Comparison of ENCODE assay signal across 23 cellular contexts in the genomic region with DNA sequence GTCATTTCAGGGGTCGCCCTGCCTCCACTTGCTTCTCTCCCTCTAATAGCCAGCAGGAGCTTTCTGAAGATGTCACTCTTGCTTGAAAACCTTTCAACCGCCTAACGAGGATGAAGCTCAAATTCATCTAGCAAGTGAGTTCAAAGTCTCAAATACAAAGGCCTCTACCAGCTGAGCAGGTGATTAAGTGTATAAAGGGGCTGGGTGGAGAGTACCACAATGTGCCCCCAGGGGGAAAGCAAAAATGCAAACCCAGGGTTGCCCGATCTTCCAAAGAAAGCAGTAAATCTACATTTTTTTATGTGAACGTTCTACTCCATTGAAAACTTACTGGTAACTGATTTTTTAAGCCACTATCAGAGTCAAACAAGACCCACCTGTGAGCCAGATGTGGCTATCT. TPM values are rescaled to one million over a fixed set of nuclear protein-coding genes. Genes with fewer than 3 reads are reported as not detected.
DNase-seq lines count a peak whose midpoint lies in the region; ATAC-seq, FAIRE-seq and TF ChIP-seq lines count a peak whose summit lies in the region.
"Had no signal": no experiment of that assay in that cellular context is flagged by ENCODE, and none has a peak within 500 bp of the region (broad histone marks: within the 10 kb centered on the region; RNA-seq: fewer than 3 reads in every experiment).

No MANE protein-coding gene starts in this region.

- H3K4me3 ChIP-seq in GM23338 (no peak overlapping the region), K562 (no peak overlapping the region)

- peak; percentile 32 for DNase-seq in GM23338 (ENCODE audit: low spot score)
- DNase-seq in NCI-H69 (lab: John Stamatoyannopoulos, UW): peak; percentile 21
- no peak for DNase-seq in K562 (ENCODE audit: extremely low read depth in 1 of 4, low spot score in 3 of 4)
- no peak for DNase-seq in progenitor cell of endocrine pancreas (ENCODE audit: low spot score, unreplicated experiment)
- DNase-seq in activated CD4-positive, alpha-beta memory T cell treated with anti-CD3 and anti-CD28 coated beads for 36 hours: no peak
- no peak for DNase-seq in GM20000 (ENCODE audit: low spot score)
- DNase-seq: ACHN; BE2C; C1 segment of cervical spinal cord; CD4-positive, alpha-beta T cell; DMS153; DMS79; GDM1; HCEC 1CT; IMR-90; KBM-7 had no signal

- H3K36me3 ChIP-seq in GM23338 (ENCODE audit: insufficient read depth) (no peaks in the 10 kb centered on the region), K562 (ENCODE audit: control insufficient read depth, insufficient read depth, low read length) (no peaks in the 10 kb centered on the region)
- H3K36me3 ChIP-seq: BE2C had no signal

- no TSS peak for BruUV-seq in K562 (replicated peaks; lab: Mats Ljungman, UMichigan)

- ATAC-seq in GM23338 (peak; percentile 54), K562 (no peak), HG02870 (IDR thresholded peaks at IDR 0.05; ENCODE audit: unreplicated experiment) (no peak)

- no peaks in the 10 kb centered on the region for H3K9me1 ChIP-seq in K562 (ENCODE audit: control insufficient read depth, insufficient read depth, low read length)

- TF ChIP-seq EP300 in K562 (IDR thresholded peaks at IDR 0.05; ENCODE audit: low read length): no peak

- H3K9me3 Mint-ChIP-seq in GM23338 (no peaks in the 10 kb centered on the region), progenitor cell of endocrine pancreas (ENCODE audit: low read depth) (no peaks in the 10 kb centered on the region)
- H3K9me3 Mint-ChIP-seq in activated CD4-positive, alpha-beta memory T cell treated with anti-CD3 and anti-CD28 coated beads for 36 hours: no peaks in the 10 kb centered on the region
- H3K9me3 Mint-ChIP-seq: CD4-positive, alpha-beta T cell had no signal

- H2AFZ ChIP-seq in GM23338: no peak overlapping the region
- H2AFZ ChIP-seq in K562 (ENCODE audit: low read depth, low read length): no peak overlapping the region

- WGBS in K562 (ENCODE audit: insufficient coverage, low coverage, missing lambda C conversion rate): 0% methylated on average over 5 of the region's 5 CpGs

- H3F3A ChIP-seq in GM23338 (replicated peaks; ENCODE audit: low read depth): no peaks in the 10 kb centered on the region

- in situ Hi-C loops in K562 (cut with MboI): no loop called here

- H3K36me3 Mint-ChIP-seq in GM23338 (ENCODE audit: low read depth) (no peaks in the 10 kb centered on the region), progenitor cell of endocrine pancreas (ENCODE audit: insufficient read depth) (no peaks in the 10 kb centered on the region)
- no peaks in the 10 kb centered on the region for H3K36me3 Mint-ChIP-seq in activated CD4-positive, alpha-beta memory T cell treated with anti-CD3 and anti-CD28 coated beads for 36 hours

- H3K4me1 ChIP-seq in GM23338 (ENCODE audit: insufficient read depth) (peaks cover 8% of the 10 kb centered on the region; the same call in 1 of the 2 replicates), K562 (replicated peaks in 1 of 2; ENCODE audit: control insufficient read depth in 2 of 2, insufficient read depth in 2 of 2, low read length in 2 of 2) (no peaks in the 10 kb centered on the region)
- H3K4me1 ChIP-seq: BE2C had no signal

- H3K27ac Mint-ChIP-seq in GM23338: no peak overlapping the region
- H3K27ac Mint-ChIP-seq in progenitor cell of endocrine pancreas: peak overlapping the region; percentile 6
- H3K27ac Mint-ChIP-seq in activated CD4-positive, alpha-beta memory T cell treated with anti-CD3 and anti-CD28 coated beads for 36 hours: no peak overlapping the region
- H3K27ac Mint-ChIP-seq: CD4-positive, alpha-beta T cell had no signal

- H3K79me2 ChIP-seq in GM23338 (replicated peaks; ENCODE audit: insufficient read depth) (no peaks in the 10 kb centered on the region), K562 (ENCODE audit: control insufficient read depth, insufficient read depth, low read length) (no peaks in the 10 kb centered on the region)

- intact Hi-C loops in K562 (cut with micrococcal nuclease): no loop called here
- intact Hi-C loops in activated CD4-positive, alpha-beta memory T cell treated with anti-CD3 and anti-CD28 coated beads for 36 hours (cut with micrococcal nuclease): no loop called here

- no peak for FAIRE-seq in K562 (lab: Jason Lieb, UNC)
- FAIRE-seq: A204.1, GM12892, GM18507 had no signal

- H3K27me3 ChIP-seq in GM23338 (ENCODE audit: insufficient read depth): no peaks in the 10 kb centered on the region
- H3K27me3 ChIP-seq in K562 (ENCODE audit: control insufficient read depth in 2 of 2, insufficient read depth in 2 of 2, low read length in 2 of 2): peaks cover 17 to 58% of the 10 kb centered on the region in 2 experiments; a peak in 4 of 5 replicates
- H3K27me3 ChIP-seq: BE2C had no signal

- no peak for TF ChIP-seq CTCF in GM23338 (conservative IDR thresholded peaks at IDR 0.05; ENCODE audit: low read depth in 2 of 2)
- TF ChIP-seq CTCF in K562 (IDR thresholded peaks at IDR 0.05 in 2 of 3, conservative IDR thresholded peaks at IDR 0.05 in 1 of 3; ENCODE audit: insufficient read depth in 2 of 3, low read depth in 1 of 3, low read length in 3 of 3): no peak
- no peak for TF ChIP-seq CTCF in progenitor cell of endocrine pancreas (IDR thresholded peaks at IDR 0.05; ENCODE audit: unreplicated experiment)
- no peak for TF ChIP-seq CTCF in GM20000 (IDR thresholded peaks at IDR 0.05; ENCODE audit: extremely low read depth, missing control alignments)

- no peak for TF ChIP-seq RAD21 in K562 (CRISPR knock-in tag; conservative IDR thresholded peaks at IDR 0.05 in 1 of 2, IDR thresholded peaks at IDR 0.05 in 1 of 2)

- no peaks in the 10 kb centered on the region; the same call in 1 of the 2 replicates for H4K20me1 ChIP-seq in GM23338 (replicated peaks; ENCODE audit: insufficient read depth)
- H4K20me1 ChIP-seq in K562 (replicated peaks; ENCODE audit: control insufficient read depth, insufficient read depth, low read length): no peaks in the 10 kb centered on the region; the same call in 1 of the 2 replicates

- POLR2A ChIA-PET in K562 (lab: Yijun Ruan, JAX): no interaction called here
- POLR2A ChIA-PET in activated CD4-positive, alpha-beta memory T cell treated with anti-CD3 and anti-CD28 coated beads for 36 hours (lab: Charles Lee): no interaction called here

- H3K27me3 Mint-ChIP-seq in GM23338 (ENCODE audit: insufficient read depth, low read depth, poor library complexity): peaks cover 5% of the 10 kb centered on the region
- peaks cover 6% of the 10 kb centered on the region for H3K27me3 Mint-ChIP-seq in progenitor cell of endocrine pancreas
- peaks cover 5% of the 10 kb centered on the region for H3K27me3 Mint-ChIP-seq in activated CD4-positive, alpha-beta memory T cell treated with anti-CD3 and anti-CD28 coated beads for 36 hours

- CTCF ChIA-PET in K562 (lab: Yijun Ruan, JAX; ENCODE audit: low intra/inter-chr PET ratio): no interaction called here
- CTCF ChIA-PET in activated CD4-positive, alpha-beta memory T cell treated with anti-CD3 and anti-CD28 coated beads for 36 hours (lab: Charles Lee): interaction anchor here (1.2 kb wide), 1 partner anchor 10 kb away, joined by 3 read pairs; no protein-coding TSS in a partner anchor

- no peaks in the 10 kb centered on the region for H3K9me2 ChIP-seq in GM23338 (ENCODE audit: insufficient read depth)

- H3K4me2 ChIP-seq in GM23338: no peak overlapping the region
- H3K4me2 ChIP-seq in K562 (ENCODE audit: insufficient read depth, low read length): no peak overlapping the region

- no peaks in the 10 kb centered on the region for H3K9me3 ChIP-seq in K562 (replicated peaks; ENCODE audit: control insufficient read depth, insufficient read depth, low read depth, low read length)
- H3K9me3 ChIP-seq: BE2C had no signal

- H3K27ac ChIP-seq in GM23338 (ENCODE audit: low read depth): no peak overlapping the region
- no peak overlapping the region for H3K27ac ChIP-seq in K562 (ENCODE audit: extremely low read depth, low read depth, low read length)
- H3K27ac ChIP-seq: HL-60 had no signal

- TF ChIP-seq POLR2A in K562 (conservative IDR thresholded peaks at IDR 0.05): no peak

- H3K9ac ChIP-seq in K562 (ENCODE audit: insufficient read depth in 1 of 2, low read depth in 2 of 2, low read length in 2 of 2): no peak overlapping the region

- H3K4me1 Mint-ChIP-seq in GM23338 (peaks cover 6% of the 10 kb centered on the region), progenitor cell of endocrine pancreas (ENCODE audit: low read depth) (peaks cover 24% of the 10 kb centered on the region)
- no peaks in the 10 kb centered on the region for H3K4me1 Mint-ChIP-seq in activated CD4-positive, alpha-beta memory T cell treated with anti-CD3 and anti-CD28 coated beads for 36 hours (ENCODE audit: low read depth)

- H3K4me3 Mint-ChIP-seq in GM23338 (no peak overlapping the region), progenitor cell of endocrine pancreas (ENCODE audit: low read depth) (no peak overlapping the region)
- H3K4me3 Mint-ChIP-seq in activated CD4-positive, alpha-beta memory T cell treated with anti-CD3 and anti-CD28 coated beads for 36 hours: no peak overlapping the region
- H3K4me3 Mint-ChIP-seq: CD4-positive, alpha-beta T cell had no signal

TF ChIP-seq in K562, 482 proteins besides CTCF, POLR2A, EP300 and RAD21 (continues in another document):
- peak; percentile 11; the same call in 1 of the 2 replicates for TF ChIP-seq CBFA2T2 (conservative IDR thresholded peaks at IDR 0.05)

RNA-seq across cellular contexts. Expression of a gene that starts 50.5 kb away (rescaled TPM):
- total RNA-seq in GM23338 (2014; rRNA removed; shearing (Covaris generic)): 4.5 and 5.8 TPM in 2 replicates
- polyA plus RNA-seq in GM23338 (2016; fragmentation: Nextera tagmentation; extraction: Ambion mirVana) (3.6 and 3.9 TPM in 2 replicates), K562 (2011; rRNA removed) (not detected in 2 replicates), K562 (2014; fragmentation: Illumina TruSeq; extraction: Trizol) (not detected in 2 replicates), K562 (2014; fragmentation: Nextera tagmentation; extraction: Ambion mirVana) (under 1 TPM; 0.01 TPM), K562 (2014; rRNA removed) (0.03 TPM in 1 of 2 replicates, not detected in the other)
- total RNA-seq in K562 (2011; cell fraction: chromatin; rRNA removed; ENCODE audit: low replicate concordance): not detected in 2 replicates
- under 0.01 TPM in 1 of 2 replicates, not detected in the other for total RNA-seq in K562 (2011; cell fraction: nucleolus; rRNA removed)
- 0.07 TPM in 1 of 2 replicates, not detected in the other for total RNA-seq in K562 (2011; cell fraction: nucleoplasm; rRNA removed)
- total RNA-seq in K562 (2014; rRNA removed) (not detected in 2 replicates), K562 (2014; rRNA removed; fragmentation: Illumina TruSeq; extraction: Trizol) (not detected in 2 replicates), K562 (2015; rRNA removed; fragmentation: Illumina TruSeq; extraction: Trizol) (not detected in 2 replicates), K562 (2021) (not detected in 2 replicates), progenitor cell of endocrine pancreas (11.2 and 11.6 TPM in 2 replicates)
- polyA plus RNA-seq in K562 (2011; cell fraction: cytosol; rRNA removed): 0.04 TPM in 1 of 2 replicates, not detected in the other
- 0.03 and 0.06 TPM in 2 replicates for polyA plus RNA-seq in K562 (2011; cell fraction: nucleus; rRNA removed)
- polyA plus RNA-seq in K562 (2012): 0.04 and 0.06 TPM in 2 replicates
- not detected in 2 replicates for polyA minus RNA-seq in K562 (2011; rRNA and poly(A)+ RNA removed)
- not detected in 2 replicates for polyA minus RNA-seq in K562 (2011; cell fraction: cytosol; rRNA and poly(A)+ RNA removed)
- not detected in 2 replicates for polyA minus RNA-seq in K562 (2011; cell fraction: nucleus; rRNA and poly(A)+ RNA removed)
- total RNA-seq in activated CD4-positive, alpha-beta memory T cell treated with anti-CD3 and anti-CD28 coated beads for 36 hours: not detected
- total RNA-seq: CD4-positive, alpha-beta T cell; Daoy; HT1080; IMR-90 had no signal

Comparison
In these comparisons a context has a peak if more than half of its experiments do, and no peak if none do; other contexts are left out.
1. DNase-seq: peak in GM23338 (single experiment) and NCI-H69 (single experiment); none in K562 (0 of 4), progenitor cell of endocrine pancreas (single experiment), activated CD4-positive, alpha-beta memory T cell treated with anti-CD3 and anti-CD28 coated beads for 36 hours (single experiment) and GM20000 (single experiment).